In the genomic region with DNA sequence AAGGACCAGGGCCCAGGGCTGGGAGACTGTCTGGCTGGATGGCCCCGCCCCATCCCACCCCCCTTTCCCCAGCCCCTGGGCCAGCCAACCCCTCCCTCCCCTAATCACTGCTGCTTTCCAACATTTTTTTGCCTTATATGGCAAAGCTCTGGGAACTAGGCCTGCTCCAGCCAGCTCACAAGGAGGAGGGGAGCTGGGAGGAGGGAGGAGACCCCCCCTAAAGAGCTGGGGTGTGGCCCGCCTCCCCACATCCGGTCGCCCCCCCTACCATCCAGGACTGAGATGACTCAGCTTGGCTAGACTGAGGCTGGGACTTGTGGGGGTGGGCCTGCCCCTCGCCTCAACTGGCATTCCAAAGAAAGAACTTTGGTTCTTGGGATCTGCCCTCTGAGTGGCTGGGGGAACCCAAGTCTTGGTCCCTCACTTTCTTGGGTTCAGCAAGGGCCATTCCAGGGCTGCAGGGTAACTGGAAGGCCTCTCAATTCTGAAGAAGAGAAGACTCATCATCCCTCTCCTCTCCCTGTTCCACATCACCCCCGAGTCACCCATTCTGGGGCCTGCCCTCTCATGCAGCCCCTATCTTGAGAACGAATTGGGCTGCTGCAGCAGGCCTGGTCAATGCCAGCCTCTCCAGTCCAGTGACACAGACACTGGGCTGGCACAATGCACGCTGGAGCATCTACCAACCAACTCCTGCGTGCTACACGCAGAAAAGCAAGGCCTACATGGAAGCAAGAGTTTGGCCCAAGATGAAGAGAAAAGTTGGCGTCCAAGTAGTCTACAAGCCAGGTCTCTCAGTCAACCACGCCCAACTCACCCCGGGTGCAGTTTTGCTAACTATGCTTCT, we compare ENCODE assay signal across 8 cellular contexts. TPM values are rescaled to one million over a fixed set of nuclear protein-coding genes. Genes with fewer than 3 reads are reported as not detected.
DNase-seq lines count a peak whose midpoint lies in the region; ATAC-seq and TF ChIP-seq lines count a peak whose summit lies in the region.

No MANE protein-coding gene starts in this region.

- in situ Hi-C loops in astrocyte of the cerebellum (cut with HindIII; ENCODE audit: low sequenced_read_pairs) = no loop called here

- H3K4me3 ChIP-seq in Jurkat, Clone E6-1 (ENCODE audit: low read length) = peak overlapping the region; percentile 81
- H3K4me3 ChIP-seq in astrocyte of the cerebellum (ENCODE audit: low read depth, low read length) = peak overlapping the region; percentile 76
- peak overlapping the region; percentile 84 for H3K4me3 ChIP-seq in retinal pigment epithelial cell (ENCODE audit: low read length)

- DNase-seq in DMS 273 (lab: John Stamatoyannopoulos, UW; ENCODE audit: unreplicated experiment) (peak; percentile 88), T-helper 1 cell (peak; percentile 57 to 79 (median 64)), astrocyte of the cerebellum (ENCODE audit: low read depth) (peak; percentile 90), hypothalamus (lab: John Stamatoyannopoulos, UW) (peak in 34 of 51 donors; percentile 8 to 69 (median 28)), retinal pigment epithelial cell (ENCODE audit: low read depth) (peak; percentile 89), NCI-H1092 treated with DMSO at 0.1 percent for 48 hours (lab: John Stamatoyannopoulos, UW) (no peak)
- DNase-seq in Jurkat, Clone E6-1 (ENCODE audit: low read depth, low spot score) = peak; percentile 75

- ATAC-seq in HG03520 (IDR thresholded peaks at IDR 0.05; ENCODE audit: unreplicated experiment) = no peak

- TF ChIP-seq CTCF in astrocyte of the cerebellum (IDR thresholded peaks at IDR 0.05; ENCODE audit: low read depth, low read length, missing control alignments) = no peak
- TF ChIP-seq CTCF in retinal pigment epithelial cell (conservative IDR thresholded peaks at IDR 0.05; ENCODE audit: low read depth, low read length) = no peak

RNA-seq across cellular contexts. Expression of a gene that starts 4.8 kb away (rescaled TPM):
- polyA plus RNA-seq in Jurkat, Clone E6-1 (2012; ENCODE audit: insufficient read depth, insufficient read length) = 361 TPM

RNA-seq across cellular contexts. Expression of a gene that starts 9.4 kb away (rescaled TPM):
- polyA plus RNA-seq in Jurkat, Clone E6-1 (2012; ENCODE audit: insufficient read depth, insufficient read length) = 95.4 TPM

RNA-seq across cellular contexts. Expression of a gene that starts 28.5 kb away (rescaled TPM):
- polyA plus RNA-seq in Jurkat, Clone E6-1 (2012; ENCODE audit: insufficient read depth, insufficient read length) = 3,019 TPM

RNA-seq across cellular contexts. Expression of a gene that starts 39.4 kb away (rescaled TPM):
- polyA plus RNA-seq in Jurkat, Clone E6-1 (2012; ENCODE audit: insufficient read depth, insufficient read length) = 3.9 TPM

RNA-seq across cellular contexts. Expression of a gene that starts 41.7 kb away (rescaled TPM):
- 70.4 TPM for polyA plus RNA-seq in Jurkat, Clone E6-1 (2012; ENCODE audit: insufficient read depth, insufficient read length)
